Comparison of ENCODE assay signal across 21 cellular contexts in genomic region chr10:125144209-125144608, GRCh38. TPM values are rescaled to one million over a fixed set of nuclear protein-coding genes. Genes with fewer than 3 reads are reported as not detected.
A peak's percentile ranks its signal among the peaks of the same experiment; 100 is the strongest.
DNase-seq lines count a peak whose midpoint lies in the region; ATAC-seq and TF ChIP-seq lines count a peak whose summit lies in the region.
"Had no signal": no experiment of that assay in that cellular context is flagged by ENCODE, and none has a peak within 500 bp of the region (broad histone marks: within the 10 kb centered on the region; RNA-seq: fewer than 3 reads in every experiment).

No MANE protein-coding gene starts in this region.

- no peak for TF ChIP-seq POLR2A in vagina (IDR thresholded peaks at IDR 0.05)

- no peaks in the 10 kb centered on the region for H3K9me3 ChIP-seq in BLaER1 treated with 17β-estradiol and CSF1 and Interleukin-3, amounts not matched to agents 10 nM and 100 nM (replicated peaks in 1 of 11)
- no peaks in the 10 kb centered on the region for H3K9me3 ChIP-seq in vagina
- H3K9me3 ChIP-seq: esophagus squamous epithelium, mucosa of descending colon, Peyer's patch, uterus had no signal

- peaks cover 3 to 29% (median 17%) of the 10 kb centered on the region in 11 experiments; a peak in 21 of 22 replicates for H3K36me3 ChIP-seq in BLaER1 treated with 17β-estradiol and CSF1 and Interleukin-3, amounts not matched to agents 10 nM and 100 nM
- H3K36me3 ChIP-seq in vagina = no peaks in the 10 kb centered on the region
- H3K36me3 ChIP-seq: Peyer's patch, uterus had no signal

- H3K4me2 ChIP-seq in BLaER1 treated with 17β-estradiol and CSF1 and Interleukin-3, amounts not matched to agents 10 nM and 100 nM = peak overlapping the region; percentile 86 to 99 (median 96)

- H3K36me3 Mint-ChIP-seq in nephron progenitor cell (ENCODE audit: low read depth) = peaks cover 56% of the 10 kb centered on the region
- H3K36me3 Mint-ChIP-seq: stimulated activated effector memory CD8-positive, alpha-beta T cell treated with anti-CD3 and anti-CD28 coated beads, Interleukin-12 subunit alpha, Interleukin-12 subunit beta, amount 100 ng/mL, for 72 hours had no signal

- DNase-seq in NCI-H1105 (lab: John Stamatoyannopoulos, UW) = peak; percentile 54
- DNase-seq in Right ventricle myocardium superior = no peak
- no peak for DNase-seq in nephron progenitor cell
- no peak for DNase-seq in vagina (ENCODE audit: extremely low spot score in 2 of 2)
- DNase-seq in left lobe of liver (ENCODE audit: low spot score) = no peak
- no peak for DNase-seq in NCI-H345 (lab: John Stamatoyannopoulos, UW)
- DNase-seq: activated CD4-positive, alpha-beta T cell treated with anti-CD3 and anti-CD28 coated beads for 48 hours; activated CD8-positive, alpha-beta memory T cell treated with anti-CD3 and anti-CD28 coated beads, Interleukin-2, amount 50 U/mL, for 48 hours; activated naive CD4-positive, alpha-beta T cell treated with anti-CD3 and anti-CD28 coated beads for 36 hours; esophagus squamous epithelium; GOT3; mucosa of descending colon; NCI-H1694 treated with DMSO at 0.1 percent for 48 hours; NCI-H69; Peyer's patch; uterus had no signal

- peak overlapping the region in 1 of 11 experiments; percentile 2; a peak in 1 of 22 replicates for H3K9ac ChIP-seq in BLaER1 treated with 17β-estradiol and CSF1 and Interleukin-3, amounts not matched to agents 10 nM and 100 nM
- H3K9ac ChIP-seq: parathyroid adenoma had no signal

- H3K9me3 Mint-ChIP-seq in nephron progenitor cell = no peaks in the 10 kb centered on the region
- H3K9me3 Mint-ChIP-seq: activated naive CD4-positive, alpha-beta T cell treated with anti-CD3 and anti-CD28 coated beads for 36 hours; stimulated activated effector memory CD8-positive, alpha-beta T cell treated with anti-CD3 and anti-CD28 coated beads, Interleukin-12 subunit alpha, Interleukin-12 subunit beta, amount 100 ng/mL, for 72 hours had no signal

- no peak for TF ChIP-seq CTCF in nephron progenitor cell (IDR thresholded peaks at IDR 0.05)
- TF ChIP-seq CTCF in vagina (IDR thresholded peaks at IDR 0.05) = no peak

- H3K4me3 ChIP-seq in BLaER1 treated with 17β-estradiol and CSF1 and Interleukin-3, amounts not matched to agents 10 nM and 100 nM = no peak overlapping the region
- no peak overlapping the region for H3K4me3 ChIP-seq in vagina
- H3K4me3 ChIP-seq: esophagus squamous epithelium, mucosa of descending colon, Peyer's patch, smooth muscle cell, uterus had no signal

- peak overlapping the region; percentile 86 for H3K27ac Mint-ChIP-seq in nephron progenitor cell
- H3K27ac Mint-ChIP-seq: activated naive CD4-positive, alpha-beta T cell treated with anti-CD3 and anti-CD28 coated beads for 36 hours; stimulated activated effector memory CD8-positive, alpha-beta T cell treated with anti-CD3 and anti-CD28 coated beads, Interleukin-12 subunit alpha, Interleukin-12 subunit beta, amount 100 ng/mL, for 72 hours had no signal

- H3K4me1 ChIP-seq in BLaER1 treated with 17β-estradiol and CSF1 and Interleukin-3, amounts not matched to agents 10 nM and 100 nM = peaks cover 86 to 98% (median 95%) of the 10 kb centered on the region in 10 experiments
- H3K4me1 ChIP-seq in vagina = peaks cover 78% of the 10 kb centered on the region
- H3K4me1 ChIP-seq: parathyroid adenoma had no signal

- H3K27me3 Mint-ChIP-seq in nephron progenitor cell (ENCODE audit: low read depth, poor library complexity) = peaks cover 3% of the 10 kb centered on the region

- intact Hi-C loops in Right ventricle myocardium superior (cut with DNase I) = no loop called here
- intact Hi-C loops in vagina (cut with DNase I) = no loop called here

- no peaks in the 10 kb centered on the region for H3K27me3 ChIP-seq in BLaER1 treated with 17β-estradiol and CSF1 and Interleukin-3, amounts not matched to agents 10 nM and 100 nM
- H3K27me3 ChIP-seq in vagina = no peaks in the 10 kb centered on the region
- H3K27me3 ChIP-seq: esophagus squamous epithelium, Peyer's patch, uterus had no signal

- ATAC-seq in Right ventricle myocardium superior (ENCODE audit: poor library complexity) = peak; percentile 64
- no peak for ATAC-seq in HG02840 (IDR thresholded peaks at IDR 0.05; ENCODE audit: low FRiP score, unreplicated experiment)
- no peak for ATAC-seq in left lobe of liver
- ATAC-seq: mucosa of descending colon; stimulated activated effector memory CD8-positive, alpha-beta T cell treated with anti-CD3 and anti-CD28 coated beads, Interleukin-12 subunit alpha, Interleukin-12 subunit beta, amount 100 ng/mL, for 72 hours had no signal

- peaks cover 100% of the 10 kb centered on the region in 11 experiments for H4K20me1 ChIP-seq in BLaER1 treated with 17β-estradiol and CSF1 and Interleukin-3, amounts not matched to agents 10 nM and 100 nM

- no peak overlapping the region for H3K4me3 Mint-ChIP-seq in nephron progenitor cell
- H3K4me3 Mint-ChIP-seq: activated naive CD4-positive, alpha-beta T cell treated with anti-CD3 and anti-CD28 coated beads for 36 hours; stimulated activated effector memory CD8-positive, alpha-beta T cell treated with anti-CD3 and anti-CD28 coated beads, Interleukin-12 subunit alpha, Interleukin-12 subunit beta, amount 100 ng/mL, for 72 hours had no signal

- 0 out of 22 replicates have a peak overlapping the region, but pooled peaks of 1 of the 11 experiments have one; percentile 92 for H3K27ac ChIP-seq in BLaER1 treated with 17β-estradiol and CSF1 and Interleukin-3, amounts not matched to agents 10 nM and 100 nM
- H3K27ac ChIP-seq in vagina = no peak overlapping the region
- H3K27ac ChIP-seq: parathyroid adenoma had no signal

- H3K4me1 Mint-ChIP-seq in nephron progenitor cell = peaks cover 72% of the 10 kb centered on the region
- H3K4me1 Mint-ChIP-seq: stimulated activated effector memory CD8-positive, alpha-beta T cell treated with anti-CD3 and anti-CD28 coated beads, Interleukin-12 subunit alpha, Interleukin-12 subunit beta, amount 100 ng/mL, for 72 hours had no signal

RNA-seq across cellular contexts. Expression of gene CTBP2, which starts 16.2 kb away (rescaled TPM):
- total RNA-seq in Right ventricle myocardium superior = 29.4 TPM
- 74.4 TPM for total RNA-seq in vagina
- 5.8 TPM for total RNA-seq in left lobe of liver
